In genomic region chr13:45592758-45593157, GRCh38 we compare ENCODE assay signal across 29 cellular contexts. TPM values are rescaled to one million over a fixed set of nuclear protein-coding genes. Genes with fewer than 3 reads are reported as not detected.
DNase-seq lines count a peak whose midpoint lies in the region; ATAC-seq and TF ChIP-seq lines count a peak whose summit lies in the region.
"Had no signal": no experiment of that assay in that cellular context is flagged by ENCODE, and none has a peak within 500 bp of the region (broad histone marks: within the 10 kb centered on the region; RNA-seq: fewer than 3 reads in every experiment).

No MANE protein-coding gene starts in this region.

- no peaks in the 10 kb centered on the region for H3K36me3 Mint-ChIP-seq in activated CD4-positive, alpha-beta T cell treated with anti-CD3 and anti-CD28 coated beads for 36 hours (ENCODE audit: low read depth)
- no peaks in the 10 kb centered on the region for H3K36me3 Mint-ChIP-seq in activated CD4-positive, alpha-beta T cell treated with anti-CD3 and anti-CD28 coated beads, Interleukin-2, amount 10 ng/mL, durations not matched to agents 24 days and 14 days (ENCODE audit: low read depth)
- no peaks in the 10 kb centered on the region for H3K36me3 Mint-ChIP-seq in stimulated activated naive B cell treated with anti-CD40 and anti-IgM and Interleukin-4, amounts not matched to agents 10 μg/mL and 1 μg/mL and 100 μg/mL, for 72 hours

- H3K4me3 Mint-ChIP-seq in activated CD4-positive, alpha-beta T cell treated with anti-CD3 and anti-CD28 coated beads for 36 hours = no peak overlapping the region
- no peak overlapping the region for H3K4me3 Mint-ChIP-seq in activated CD4-positive, alpha-beta T cell treated with anti-CD3 and anti-CD28 coated beads, Interleukin-2, amount 10 ng/mL, durations not matched to agents 24 days and 14 days
- H3K4me3 Mint-ChIP-seq in stimulated activated naive B cell treated with anti-CD40 and anti-IgM and Interleukin-4, amounts not matched to agents 10 μg/mL and 1 μg/mL and 100 μg/mL, for 72 hours = no peak overlapping the region
- H3K4me3 Mint-ChIP-seq: CD4-positive, alpha-beta T cell; effector memory CD8-positive, alpha-beta T cell; T-helper 1 cell treated with Interleukin-12 subunit alpha and Interleukin-12 subunit beta and Interleukin-4 antibody, amounts not matched to agents 30 μg/mL and 1 μg/mL, for 36 hours had no signal

- CTCF ChIA-PET in activated CD4-positive, alpha-beta T cell treated with anti-CD3 and anti-CD28 coated beads for 36 hours (lab: Charles Lee) = no interaction called here

- no peak for DNase-seq in activated CD4-positive, alpha-beta T cell treated with anti-CD3 and anti-CD28 coated beads for 36 hours
- no peak for DNase-seq in activated CD4-positive, alpha-beta T cell treated with anti-CD3 and anti-CD28 coated beads, Interleukin-2, amount 10 ng/mL, durations not matched to agents 24 days and 14 days
- DNase-seq in GM20000 (ENCODE audit: low spot score) (peak; percentile 12), NCI-H2196 (lab: John Stamatoyannopoulos, UW; ENCODE audit: unreplicated experiment) (no peak)
- no peak for DNase-seq in stimulated activated naive B cell treated with anti-CD40 and anti-IgM and Interleukin-4, amounts not matched to agents 10 μg/mL and 1 μg/mL and 100 μg/mL, for 72 hours
- no peak for DNase-seq in stimulated activated CD4-positive, alpha-beta T cell treated with anti-CD3 and anti-CD28 coated beads, Interleukin-4, amount 100 ng/mL, for 24 hours
- DNase-seq: activated CD4-positive, alpha-beta T cell treated with anti-CD3 and anti-CD28 coated beads for 1 hour; activated naive CD4-positive, alpha-beta T cell treated with anti-CD3 and anti-CD28 coated beads, Interleukin-2, amount 50 U/mL, for 16 hours; activated T-cell treated with anti-CD3 and anti-CD28 coated beads, Interleukin-2, amount 50 U/mL, for 48 hours; amygdala; CD4-positive, alpha-beta T cell; effector memory CD8-positive, alpha-beta T cell; foreskin keratinocyte; Kasumi-1; left cardiac atrium; mammary epithelial cell; NCI-H1694; NCI-H2171 treated with DMSO at 0.1 percent for 48 hours; NCI-H524 treated with DMSO at 0.1 percent for 48 hours; right lobe of liver; stimulated activated CD4-positive, alpha-beta T cell treated with anti-CD3 and anti-CD28 coated beads, Interleukin-12 subunit alpha, Interleukin-12 subunit beta, amount 100 ng/mL, for 4 hours; stimulated activated CD4-positive, alpha-beta T cell treated with anti-CD3 and anti-CD28 coated beads, Interleukin-4, amount 100 ng/mL, for 4 hours had no signal

- intact Hi-C loops in activated CD4-positive, alpha-beta T cell treated with anti-CD3 and anti-CD28 coated beads for 36 hours (cut with DNase I, micrococcal nuclease) = no loop called here
- intact Hi-C loops in activated CD4-positive, alpha-beta T cell treated with anti-CD3 and anti-CD28 coated beads, Interleukin-2, amount 10 ng/mL, durations not matched to agents 24 days and 14 days (cut with micrococcal nuclease) = no loop called here

- peak; percentile 60 for ATAC-seq in activated CD4-positive, alpha-beta T cell treated with anti-CD3 and anti-CD28 coated beads for 36 hours
- ATAC-seq in HG02885 (IDR thresholded peaks at IDR 0.05; ENCODE audit: poor library complexity, unreplicated experiment) (peak; percentile 64), HG02973 (IDR thresholded peaks at IDR 0.05; ENCODE audit: unreplicated experiment) (no peak)
- peak; percentile 48 to 59 for ATAC-seq in stimulated activated naive B cell treated with anti-CD40 and anti-IgM and Interleukin-4, amounts not matched to agents 10 μg/mL and 1 μg/mL and 100 μg/mL, for 72 hours (replicated peaks)
- ATAC-seq: effector memory CD8-positive, alpha-beta T cell; foreskin keratinocyte; left cardiac atrium; right lobe of liver had no signal

- TF ChIP-seq CTCF in GM20000 (IDR thresholded peaks at IDR 0.05; ENCODE audit: extremely low read depth, missing control alignments) = no peak

- H3K27me3 Mint-ChIP-seq in activated CD4-positive, alpha-beta T cell treated with anti-CD3 and anti-CD28 coated beads for 36 hours = peaks cover 10% of the 10 kb centered on the region
- peaks cover 12% of the 10 kb centered on the region for H3K27me3 Mint-ChIP-seq in activated CD4-positive, alpha-beta T cell treated with anti-CD3 and anti-CD28 coated beads, Interleukin-2, amount 10 ng/mL, durations not matched to agents 24 days and 14 days
- peaks cover 9 to 26% of the 10 kb centered on the region in 2 donors for H3K27me3 Mint-ChIP-seq in stimulated activated naive B cell treated with anti-CD40 and anti-IgM and Interleukin-4, amounts not matched to agents 10 μg/mL and 1 μg/mL and 100 μg/mL, for 72 hours

- peaks cover 5% of the 10 kb centered on the region for H3K4me1 Mint-ChIP-seq in activated CD4-positive, alpha-beta T cell treated with anti-CD3 and anti-CD28 coated beads for 36 hours
- H3K4me1 Mint-ChIP-seq in activated CD4-positive, alpha-beta T cell treated with anti-CD3 and anti-CD28 coated beads, Interleukin-2, amount 10 ng/mL, durations not matched to agents 24 days and 14 days = no peaks in the 10 kb centered on the region
- no peaks in the 10 kb centered on the region for H3K4me1 Mint-ChIP-seq in stimulated activated naive B cell treated with anti-CD40 and anti-IgM and Interleukin-4, amounts not matched to agents 10 μg/mL and 1 μg/mL and 100 μg/mL, for 72 hours

- POLR2A ChIA-PET in activated CD4-positive, alpha-beta T cell treated with anti-CD3 and anti-CD28 coated beads for 36 hours (lab: Charles Lee) = no interaction called here

- H3K9me3 Mint-ChIP-seq in activated CD4-positive, alpha-beta T cell treated with anti-CD3 and anti-CD28 coated beads for 36 hours (ENCODE audit: low read depth) = no peaks in the 10 kb centered on the region
- H3K9me3 Mint-ChIP-seq in activated CD4-positive, alpha-beta T cell treated with anti-CD3 and anti-CD28 coated beads, Interleukin-2, amount 10 ng/mL, durations not matched to agents 24 days and 14 days = no peaks in the 10 kb centered on the region
- H3K9me3 Mint-ChIP-seq in stimulated activated naive B cell treated with anti-CD40 and anti-IgM and Interleukin-4, amounts not matched to agents 10 μg/mL and 1 μg/mL and 100 μg/mL, for 72 hours = peaks cover 0 to 3% of the 10 kb centered on the region in 2 donors
- H3K9me3 Mint-ChIP-seq: CD4-positive, alpha-beta T cell; effector memory CD8-positive, alpha-beta T cell; T-helper 1 cell treated with Interleukin-12 subunit alpha and Interleukin-12 subunit beta and Interleukin-4 antibody, amounts not matched to agents 30 μg/mL and 1 μg/mL, for 36 hours had no signal

- no peak overlapping the region for H3K27ac Mint-ChIP-seq in activated CD4-positive, alpha-beta T cell treated with anti-CD3 and anti-CD28 coated beads for 36 hours
- no peak overlapping the region for H3K27ac Mint-ChIP-seq in activated CD4-positive, alpha-beta T cell treated with anti-CD3 and anti-CD28 coated beads, Interleukin-2, amount 10 ng/mL, durations not matched to agents 24 days and 14 days
- H3K27ac Mint-ChIP-seq in stimulated activated naive B cell treated with anti-CD40 and anti-IgM and Interleukin-4, amounts not matched to agents 10 μg/mL and 1 μg/mL and 100 μg/mL, for 72 hours = no peak overlapping the region
- H3K27ac Mint-ChIP-seq: CD4-positive, alpha-beta T cell; effector memory CD8-positive, alpha-beta T cell; T-helper 1 cell treated with Interleukin-12 subunit alpha and Interleukin-12 subunit beta and Interleukin-4 antibody, amounts not matched to agents 30 μg/mL and 1 μg/mL, for 36 hours had no signal

RNA-seq across cellular contexts. Expression of gene ERICH6B, which starts 22.8 kb away (rescaled TPM):
- total RNA-seq in activated CD4-positive, alpha-beta T cell treated with anti-CD3 and anti-CD28 coated beads for 36 hours = not detected
- not detected in 2 replicates for total RNA-seq in activated CD4-positive, alpha-beta T cell treated with anti-CD3 and anti-CD28 coated beads, Interleukin-2, amount 10 ng/mL, durations not matched to agents 24 days and 14 days
- total RNA-seq: breast epithelium; CD4-positive, alpha-beta T cell; foreskin keratinocyte; left cardiac atrium; mammary epithelial cell; posterior vena cava; right lobe of liver; SK-MEL-5; tibial nerve had no signal
